In genomic region chr3:188744166-188744565, GRCh38 we compare ENCODE assay signal across 25 cellular contexts.
"Had no signal": no experiment of that assay in that cellular context is flagged by ENCODE, and none has a peak within 500 bp of the region (broad histone marks: within the 10 kb centered on the region; RNA-seq: fewer than 3 reads in every experiment).

No MANE protein-coding gene starts in this region.

- H3K4me1 ChIP-seq: colonic mucosa, esophagus squamous epithelium, lower lobe of right lung had no signal

- H3K4me3 Mint-ChIP-seq: dendritic cell treated with granulocyte-macrophage colony-stimulating factor and Interleukin-4, amounts not matched to agents 40 ng/mL and 50 ng/mL, for 4 days; effector memory CD8-positive, alpha-beta T cell; endodermal cell; mesothelial cell of epicardium; naive B cell; naive thymus-derived CD8-positive, alpha-beta T cell had no signal

- H3K27me3 ChIP-seq: colonic mucosa, esophagus squamous epithelium, gastrocnemius medialis, heart right ventricle had no signal

- DNase-seq: colonic mucosa; cortex of kidney; effector CD8-positive, alpha-beta T cell; effector memory CD8-positive, alpha-beta T cell; endodermal cell; erythroblast; esophagus squamous epithelium; foreskin fibroblast; foreskin melanocyte; gastrocnemius medialis; glutamatergic neuron; head of caudate nucleus; heart right ventricle; hippocampal formation; left cardiac atrium; left ventricle myocardium inferior; lower lobe of right lung; mesenchymal stem cell; mucosa of descending colon; naive B cell; naive thymus-derived CD8-positive, alpha-beta T cell had no signal

- H3K27me3 Mint-ChIP-seq: dendritic cell treated with granulocyte-macrophage colony-stimulating factor and Interleukin-4, amounts not matched to agents 40 ng/mL and 50 ng/mL, for 4 days; effector memory CD8-positive, alpha-beta T cell; naive B cell; naive thymus-derived CD8-positive, alpha-beta T cell had no signal

- H3K9me3 ChIP-seq: colonic mucosa, esophagus squamous epithelium, gastrocnemius medialis, heart right ventricle, left ventricle myocardium inferior, lower lobe of right lung, mucosa of descending colon had no signal

- H3K4me1 Mint-ChIP-seq: endodermal cell; naive B cell; naive thymus-derived CD8-positive, alpha-beta T cell had no signal

- H3K4me3 ChIP-seq: colonic mucosa, esophagus squamous epithelium, gastrocnemius medialis, heart right ventricle, left ventricle myocardium inferior, lower lobe of right lung, mucosa of descending colon had no signal

- ATAC-seq: effector memory CD8-positive, alpha-beta T cell; esophagus mucosa; gastrocnemius medialis; heart right ventricle; left cardiac atrium; lower lobe of right lung; mucosa of descending colon; naive thymus-derived CD8-positive, alpha-beta T cell had no signal

- H3K27ac ChIP-seq: colonic mucosa, epithelial cell of prostate, esophagus squamous epithelium, heart right ventricle, left ventricle myocardium inferior, lower lobe of right lung had no signal

- H3K9me3 Mint-ChIP-seq: dendritic cell treated with granulocyte-macrophage colony-stimulating factor and Interleukin-4, amounts not matched to agents 40 ng/mL and 50 ng/mL, for 4 days; effector memory CD8-positive, alpha-beta T cell; endodermal cell; naive thymus-derived CD8-positive, alpha-beta T cell had no signal

- H3K36me3 Mint-ChIP-seq: naive B cell; naive thymus-derived CD8-positive, alpha-beta T cell had no signal

- H3K27ac Mint-ChIP-seq: dendritic cell treated with granulocyte-macrophage colony-stimulating factor and Interleukin-4, amounts not matched to agents 40 ng/mL and 50 ng/mL, for 4 days; effector memory CD8-positive, alpha-beta T cell; endodermal cell; mesothelial cell of epicardium had no signal

- H3K36me3 ChIP-seq: colonic mucosa, esophagus squamous epithelium, gastrocnemius medialis, heart right ventricle, left ventricle myocardium inferior, lower lobe of right lung had no signal
